In the genomic region with DNA sequence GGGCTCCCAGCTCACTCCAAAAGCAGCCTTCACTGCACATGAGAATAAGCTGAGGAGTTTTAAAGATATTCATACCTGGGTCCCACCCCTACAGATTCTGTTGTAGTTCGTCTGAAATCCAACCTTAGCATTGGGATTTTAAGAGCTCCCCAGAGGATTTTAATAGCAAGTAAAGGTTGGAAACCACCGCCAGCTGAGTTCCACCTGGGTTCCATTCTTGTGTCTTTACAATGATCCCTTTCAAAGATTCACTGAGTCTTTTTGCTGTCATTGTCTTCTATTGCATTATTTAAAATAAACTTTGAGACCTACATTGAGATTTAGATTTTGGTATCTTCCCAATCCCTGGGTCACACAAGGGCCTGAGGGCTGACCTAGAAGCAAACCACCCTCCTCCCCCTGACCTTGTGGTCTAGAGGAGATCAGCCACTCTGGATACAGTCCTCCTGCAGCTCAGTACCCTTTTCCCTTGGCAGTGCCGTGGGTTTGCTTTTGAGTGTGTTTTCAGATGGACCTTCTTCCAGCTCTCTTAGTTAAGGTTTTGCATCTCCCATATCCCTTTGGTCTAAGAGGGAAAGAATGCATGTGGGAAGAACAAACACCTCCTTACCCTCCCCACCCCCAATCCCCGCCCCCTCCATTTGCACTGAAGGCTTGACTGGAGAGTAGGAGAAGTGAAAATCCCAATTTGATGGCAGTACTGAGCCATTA, we compare ENCODE assay signal across 1 cellular context.
TF ChIP-seq lines count a peak whose summit lies in the region.

No MANE protein-coding gene starts in this region.

TF ChIP-seq in K562, 482 proteins besides CTCF, POLR2A, EP300 and RAD21:
- TF ChIP-seq BCOR (IDR thresholded peaks at IDR 0.05), result no peak
- no peak for TF ChIP-seq PHF21A (IDR thresholded peaks at IDR 0.05; ENCODE audit: borderline replicate concordance, low read depth)
- TF ChIP-seq SMARCA4 (IDR thresholded peaks at IDR 0.05), result no peak
- no peak for TF ChIP-seq SMARCB1 (IDR thresholded peaks at IDR 0.05; ENCODE audit: insufficient read length, low read depth)
- TF ChIP-seq, protein P1, sequence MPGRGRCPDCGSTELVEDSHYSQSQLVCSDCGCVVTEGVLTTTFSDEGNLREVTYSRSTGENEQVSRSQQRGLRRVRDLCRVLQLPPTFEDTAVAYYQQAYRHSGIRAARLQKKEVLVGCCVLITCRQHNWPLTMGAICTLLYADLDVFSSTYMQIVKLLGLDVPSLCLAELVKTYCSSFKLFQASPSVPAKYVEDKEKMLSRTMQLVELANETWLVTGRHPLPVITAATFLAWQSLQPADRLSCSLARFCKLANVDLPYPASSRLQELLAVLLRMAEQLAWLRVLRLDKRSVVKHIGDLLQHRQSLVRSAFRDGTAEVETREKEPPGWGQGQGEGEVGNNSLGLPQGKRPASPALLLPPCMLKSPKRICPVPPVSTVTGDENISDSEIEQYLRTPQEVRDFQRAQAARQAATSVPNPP (IDR thresholded peaks at IDR 0.05; ENCODE audit: borderline replicate concordance, insufficient read depth, insufficient read length), result no peak
- TF ChIP-seq ESRRA (IDR thresholded peaks at IDR 0.05; ENCODE audit: borderline replicate concordance, low read depth), result 0 out of 2 replicates have a peak, but pooled peaks have one; percentile 27
- TF ChIP-seq, protein P2, sequence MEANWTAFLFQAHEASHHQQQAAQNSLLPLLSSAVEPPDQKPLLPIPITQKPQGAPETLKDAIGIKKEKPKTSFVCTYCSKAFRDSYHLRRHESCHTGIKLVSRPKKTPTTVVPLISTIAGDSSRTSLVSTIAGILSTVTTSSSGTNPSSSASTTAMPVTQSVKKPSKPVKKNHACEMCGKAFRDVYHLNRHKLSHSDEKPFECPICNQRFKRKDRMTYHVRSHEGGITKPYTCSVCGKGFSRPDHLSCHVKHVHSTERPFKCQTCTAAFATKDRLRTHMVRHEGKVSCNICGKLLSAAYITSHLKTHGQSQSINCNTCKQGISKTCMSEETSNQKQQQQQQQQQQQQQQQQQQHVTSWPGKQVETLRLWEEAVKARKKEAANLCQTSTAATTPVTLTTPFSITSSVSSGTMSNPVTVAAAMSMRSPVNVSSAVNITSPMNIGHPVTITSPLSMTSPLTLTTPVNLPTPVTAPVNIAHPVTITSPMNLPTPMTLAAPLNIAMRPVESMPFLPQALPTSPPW (CRISPR knock-in tag; IDR thresholded peaks at IDR 0.05), result peak; percentile 35; the same call in 1 of the 2 replicates
